8 cellular contexts compared by ENCODE assay signal in the genomic region with DNA sequence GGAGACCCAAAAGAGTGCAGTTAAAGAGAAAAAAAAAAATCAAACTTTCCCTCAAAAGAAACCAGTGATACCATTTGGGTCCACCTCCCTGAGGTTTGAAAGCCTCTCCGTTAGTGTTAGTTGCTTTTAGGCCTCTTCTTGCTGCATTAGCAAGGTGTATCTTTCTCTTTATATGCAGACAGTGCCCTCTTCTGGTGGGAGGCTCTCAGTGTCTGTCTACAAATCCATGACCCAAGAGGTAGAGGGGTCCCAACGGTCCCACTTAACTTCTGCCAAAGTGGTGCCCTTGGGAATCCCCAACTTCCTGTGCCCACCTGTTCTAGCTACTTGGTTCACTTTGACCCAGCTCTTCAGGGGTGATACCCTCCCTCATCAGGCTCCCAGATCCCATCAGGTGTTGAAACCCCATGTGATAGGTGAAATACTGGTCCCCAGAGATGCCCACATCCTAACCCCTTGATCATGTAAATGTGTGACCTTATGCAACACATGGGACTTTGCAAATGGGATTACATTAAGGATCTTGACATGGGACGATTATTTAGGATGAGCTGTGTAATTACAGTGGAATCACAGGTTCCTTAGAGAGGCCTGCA.
DNase-seq lines count a peak whose midpoint lies in the region; ATAC-seq and TF ChIP-seq lines count a peak whose summit lies in the region.

No MANE protein-coding gene starts in this region.

- TF ChIP-seq CTCF in left ventricle myocardium inferior (IDR thresholded peaks at IDR 0.05; ENCODE audit: borderline replicate concordance) = peak; percentile 68

- peaks cover 59% of the 10 kb centered on the region for H3K36me3 ChIP-seq in left ventricle myocardium inferior

- ATAC-seq in GM18909 (IDR thresholded peaks at IDR 0.05; ENCODE audit: poor library complexity, unreplicated experiment) = peak; percentile 82
- peak; percentile 62 for ATAC-seq in HG03460 (IDR thresholded peaks at IDR 0.05; ENCODE audit: unreplicated experiment)
- ATAC-seq in activated CD8-positive, alpha-beta memory T cell treated with anti-CD3 and anti-CD28 coated beads, Interleukin-2, amount 10 ng/mL, durations not matched to agents 7 days and 5 days = peak; percentile 56

- CTCF ChIA-PET in activated CD8-positive, alpha-beta memory T cell treated with anti-CD3 and anti-CD28 coated beads, Interleukin-2, amount 10 ng/mL, durations not matched to agents 7 days and 5 days (lab: Charles Lee) = no interaction called here

- H3K4me3 ChIP-seq in left ventricle myocardium inferior = no peak overlapping the region

- peaks cover 35% of the 10 kb centered on the region for H3K9me3 Mint-ChIP-seq in activated CD8-positive, alpha-beta memory T cell treated with anti-CD3 and anti-CD28 coated beads, Interleukin-2, amount 10 ng/mL, durations not matched to agents 7 days and 5 days (ENCODE audit: low read depth)

- peaks cover 28% of the 10 kb centered on the region for H3K9me3 ChIP-seq in left ventricle myocardium inferior (replicated peaks)

- H3K4me1 ChIP-seq in left ventricle myocardium inferior = peaks cover 13% of the 10 kb centered on the region

- H3K4me1 Mint-ChIP-seq in activated CD8-positive, alpha-beta memory T cell treated with anti-CD3 and anti-CD28 coated beads, Interleukin-2, amount 10 ng/mL, durations not matched to agents 7 days and 5 days = peaks cover 50% of the 10 kb centered on the region

- peaks cover 80% of the 10 kb centered on the region for H3K36me3 Mint-ChIP-seq in activated CD8-positive, alpha-beta memory T cell treated with anti-CD3 and anti-CD28 coated beads, Interleukin-2, amount 10 ng/mL, durations not matched to agents 7 days and 5 days

- H3K4me3 Mint-ChIP-seq in activated CD8-positive, alpha-beta memory T cell treated with anti-CD3 and anti-CD28 coated beads, Interleukin-2, amount 10 ng/mL, durations not matched to agents 7 days and 5 days = no peak overlapping the region

- H3K27me3 ChIP-seq in left ventricle myocardium inferior (ENCODE audit: low read depth) = no peaks in the 10 kb centered on the region

- H3K27me3 Mint-ChIP-seq in activated CD8-positive, alpha-beta memory T cell treated with anti-CD3 and anti-CD28 coated beads, Interleukin-2, amount 10 ng/mL, durations not matched to agents 7 days and 5 days = no peaks in the 10 kb centered on the region

- intact Hi-C loops in left ventricle myocardium inferior (cut with micrococcal nuclease) = no loop called here

- peak; percentile 59 for DNase-seq in A172 (ENCODE audit: low spot score)
- DNase-seq in activated CD8-positive, alpha-beta memory T cell treated with anti-CD3 and anti-CD28 coated beads, Interleukin-2, amount 10 ng/mL, durations not matched to agents 7 days and 5 days = peak; percentile 73
- DNase-seq in left ventricle myocardium inferior = no peak
- DNase-seq in stimulated activated CD4-positive, alpha-beta T cell treated with anti-CD3 and anti-CD28 coated beads, Interleukin-4, amount 100 ng/mL, for 24 hours = peak; percentile 67
- DNase-seq in ureter (ENCODE audit: low spot score) = no peak
- DNase-seq in NCI-H1417 treated with DMSO at 0.1 percent for 48 hours (lab: John Stamatoyannopoulos, UW) = no peak

- no peak overlapping the region for H3K27ac ChIP-seq in left ventricle myocardium inferior (replicated peaks)

- peak overlapping the region; percentile 63 for H3K27ac Mint-ChIP-seq in activated CD8-positive, alpha-beta memory T cell treated with anti-CD3 and anti-CD28 coated beads, Interleukin-2, amount 10 ng/mL, durations not matched to agents 7 days and 5 days

Comparison
In these comparisons a context has a peak if more than half of its experiments do, and no peak if none do; other contexts are left out.
1. DNase-seq: peak in A172 (single experiment), activated CD8-positive, alpha-beta memory T cell treated with anti-CD3 and anti-CD28 coated beads, Interleukin-2, amount 10 ng/mL, durations not matched to agents 7 days and 5 days (single experiment) and stimulated activated CD4-positive, alpha-beta T cell treated with anti-CD3 and anti-CD28 coated beads, Interleukin-4, amount 100 ng/mL, for 24 hours (single experiment); none in left ventricle myocardium inferior (single experiment), ureter (single experiment) and NCI-H1417 treated with DMSO at 0.1 percent for 48 hours (single experiment).
2. Peak in every context shown above with its lines, with median percentiles within 50 percentile points of each other: ATAC-seq.